Comparison of ENCODE assay signal across 13 cellular contexts in the genomic region with DNA sequence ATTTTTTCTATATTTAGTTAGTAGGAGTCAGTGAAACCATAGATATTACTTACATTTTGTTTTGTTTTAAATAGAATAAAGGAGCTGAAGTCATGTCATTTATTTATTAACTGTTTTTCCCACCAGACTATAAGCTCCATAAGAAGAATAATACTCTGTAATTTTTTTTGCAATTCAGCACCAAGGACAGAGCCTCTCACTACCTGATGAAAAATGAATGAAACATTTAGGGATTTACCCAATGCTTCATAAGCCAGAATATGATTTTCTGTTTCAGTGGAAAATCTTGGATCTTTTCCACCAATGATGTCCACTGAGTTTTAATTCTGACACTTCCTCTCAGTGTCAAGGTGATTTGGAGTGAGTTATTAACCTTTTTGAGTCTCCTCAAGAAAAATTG.
A peak's percentile ranks its signal among the peaks of the same experiment; 100 is the strongest.
DNase-seq lines count a peak whose midpoint lies in the region; ATAC-seq and TF ChIP-seq lines count a peak whose summit lies in the region.
"Had no signal": no experiment of that assay in that cellular context is flagged by ENCODE, and none has a peak within 500 bp of the region (broad histone marks: within the 10 kb centered on the region; RNA-seq: fewer than 3 reads in every experiment).

No MANE protein-coding gene starts in this region.

- intact Hi-C loops in HCT116 (cut with micrococcal nuclease) (no loop called here), OCI-LY7 (cut with micrococcal nuclease; ENCODE audit: unreplicated experiment) (no loop called here)

- no peak for TF ChIP-seq RAD21 in HCT116 (IDR thresholded peaks at IDR 0.05; ENCODE audit: low read depth)

- H3F3A ChIP-seq in neural progenitor cell (ENCODE audit: low read depth) = no peaks in the 10 kb centered on the region

- RAD21 ChIA-PET in HCT116 (lab: Charles Lee; ENCODE audit: low non-redundant PET in 1 of 2, low total read pairs in 2 of 2, uncharacterized antibody in 2 of 2, unreplicated experiment in 2 of 2) = no interaction called here

- no peak overlapping the region for H3K9ac ChIP-seq in HCT116 (ENCODE audit: low read length)
- no peak overlapping the region for H3K9ac ChIP-seq in neural progenitor cell

- H3K27ac Mint-ChIP-seq in endothelial cell (ENCODE audit: unreplicated experiment) = no peak overlapping the region
- H3K27ac Mint-ChIP-seq in neural progenitor cell = no peak overlapping the region
- H3K27ac Mint-ChIP-seq: nephron had no signal

- H3K9me3 ChIP-seq in HCT116 (ENCODE audit: control insufficient read depth in 1 of 2, insufficient read depth in 1 of 2, low read depth in 1 of 2, low read length in 2 of 2) (no peaks in the 10 kb centered on the region), OCI-LY7 (ENCODE audit: low read length) (no peaks in the 10 kb centered on the region), neural progenitor cell (ENCODE audit: low read depth) (no peaks in the 10 kb centered on the region), BE2C (no peaks in the 10 kb centered on the region)

- H3K4me1 Mint-ChIP-seq in endothelial cell (ENCODE audit: unreplicated experiment) (peaks cover 5% of the 10 kb centered on the region), neural progenitor cell (peaks cover 8% of the 10 kb centered on the region)
- H3K4me1 Mint-ChIP-seq: nephron had no signal

- H3K36me3 ChIP-seq in HCT116 (ENCODE audit: control insufficient read depth in 1 of 2, insufficient read depth in 2 of 2, low read length in 2 of 2) (no peaks in the 10 kb centered on the region), OCI-LY7 (ENCODE audit: insufficient read depth, low read length) (no peaks in the 10 kb centered on the region), neural progenitor cell (no peaks in the 10 kb centered on the region), BE2C (no peaks in the 10 kb centered on the region)

- DNase-seq in HCT116 (ENCODE audit: low read depth, low spot score) (peak; percentile 0), OCI-LY7 (ENCODE audit: low spot score) (peak; percentile 24), endothelial cell (ENCODE audit: low spot score) (peak; percentile 5), neural progenitor cell (ENCODE audit: low spot score) (peak; percentile 40), BE2C (no peak), 8988T (no peak)
- no peak for DNase-seq in stimulated activated CD4-positive, alpha-beta T cell treated with anti-CD3 and anti-CD28 coated beads, Interleukin-15, amount 100 ng/mL, for 24 hours
- DNase-seq: NCI-H2171; stimulated activated CD4-positive, alpha-beta T cell treated with anti-CD3 and anti-CD28 coated beads, Interleukin-4, amount 100 ng/mL, for 1 hour; SW 1271 had no signal

- POLR2A ChIA-PET in HCT116 (lab: Charles Lee) (no interaction called here), OCI-LY7 (lab: Charles Lee) (no interaction called here)

- H3K9me2 ChIP-seq in HCT116 (ENCODE audit: insufficient read depth) (no peaks in the 10 kb centered on the region), OCI-LY7 (ENCODE audit: insufficient read depth, low read length) (no peaks in the 10 kb centered on the region)

- H3K4me2 ChIP-seq in HCT116 (ENCODE audit: low read length) (no peak overlapping the region), OCI-LY7 (ENCODE audit: low read length) (no peak overlapping the region), neural progenitor cell (no peak overlapping the region)

- H3K36me3 Mint-ChIP-seq in endothelial cell (ENCODE audit: low read depth, unreplicated experiment) (no peaks in the 10 kb centered on the region), neural progenitor cell (no peaks in the 10 kb centered on the region)

- H3K27me3 ChIP-seq in HCT116 (ENCODE audit: insufficient read depth, low read length) = no peaks in the 10 kb centered on the region
- H3K27me3 ChIP-seq in neural progenitor cell = no peaks in the 10 kb centered on the region
- H3K27me3 ChIP-seq in BE2C = no peaks in the 10 kb centered on the region

- H2AFZ ChIP-seq in HCT116 (ENCODE audit: low read depth, low read length, poor library complexity, severe bottlenecking) (no peak overlapping the region), OCI-LY7 (ENCODE audit: low read length) (no peak overlapping the region), neural progenitor cell (replicated peaks) (no peak overlapping the region)

- H3K4me1 ChIP-seq in HCT116 (ENCODE audit: control insufficient read depth in 1 of 2, insufficient read depth in 2 of 2, low read length in 2 of 2) (no peaks in the 10 kb centered on the region), OCI-LY7 (ENCODE audit: insufficient read depth, low read length, poor library complexity, severe bottlenecking) (no peaks in the 10 kb centered on the region), neural progenitor cell (peaks cover 7% of the 10 kb centered on the region), BE2C (no peaks in the 10 kb centered on the region)

- H3K79me2 ChIP-seq in HCT116 (ENCODE audit: insufficient read depth, low read length) (no peaks in the 10 kb centered on the region), OCI-LY7 (ENCODE audit: insufficient read depth, low read depth, low read length) (no peaks in the 10 kb centered on the region), neural progenitor cell (ENCODE audit: low read depth) (no peaks in the 10 kb centered on the region)

- no peak overlapping the region for H3K4me3 Mint-ChIP-seq in endothelial cell (ENCODE audit: unreplicated experiment)
- no peak overlapping the region for H3K4me3 Mint-ChIP-seq in neural progenitor cell
- H3K4me3 Mint-ChIP-seq: nephron had no signal

- no peak for ATAC-seq in HCT116
- ATAC-seq in activated CD4-positive, CD25-positive, alpha-beta regulatory T cell treated with anti-CD3 and anti-CD28 coated beads, Interleukin-2, amount 50 U/mL, for 24 hours = no peak

- H3K27ac ChIP-seq in HCT116 (ENCODE audit: low read depth, low read length) = no peak overlapping the region
- no peak overlapping the region for H3K27ac ChIP-seq in OCI-LY7 (ENCODE audit: low read depth, low read length, poor library complexity, severe bottlenecking)
- H3K27ac ChIP-seq in neural progenitor cell = no peak overlapping the region
- H3K27ac ChIP-seq: HL-60 had no signal

- H3K27me3 Mint-ChIP-seq in endothelial cell (ENCODE audit: unreplicated experiment) = no peaks in the 10 kb centered on the region
- H3K27me3 Mint-ChIP-seq in neural progenitor cell (ENCODE audit: insufficient read depth, low read depth) = peaks cover 3% of the 10 kb centered on the region

- no TSS peak for BruUV-seq in HCT116 (replicated peaks; lab: Mats Ljungman, UMichigan)
- no TSS peak for BruUV-seq in OCI-LY7 (replicated peaks; lab: Mats Ljungman, UMichigan)

- TF ChIP-seq POLR2A in HCT116 (IDR thresholded peaks at IDR 0.05; ENCODE audit: borderline replicate concordance, extremely low read depth, insufficient read depth, insufficient read length) = no peak

- H4K20me1 ChIP-seq in HCT116 (ENCODE audit: insufficient read depth) (no peaks in the 10 kb centered on the region), OCI-LY7 (ENCODE audit: insufficient read depth, low read length) (no peaks in the 10 kb centered on the region), neural progenitor cell (ENCODE audit: low read depth) (no peaks in the 10 kb centered on the region)

- TF ChIP-seq CTCF in HCT116 (IDR thresholded peaks at IDR 0.05 in 2 of 3, conservative IDR thresholded peaks at IDR 0.05 in 1 of 3; ENCODE audit: borderline replicate concordance in 1 of 3, insufficient read depth in 1 of 3, low read depth in 2 of 3, low read length in 2 of 3) (no peak), OCI-LY7 (conservative IDR thresholded peaks at IDR 0.05; ENCODE audit: low read length) (no peak), endothelial cell (IDR thresholded peaks at IDR 0.05; ENCODE audit: unreplicated experiment) (no peak), neural progenitor cell (IDR thresholded peaks at IDR 0.05) (no peak), BE2C (IDR thresholded peaks at IDR 0.05; ENCODE audit: low read depth, low read length) (no peak)

- H3K9me3 Mint-ChIP-seq in endothelial cell (ENCODE audit: unreplicated experiment) = no peaks in the 10 kb centered on the region
- no peaks in the 10 kb centered on the region for H3K9me3 Mint-ChIP-seq in neural progenitor cell

- H3K4me3 ChIP-seq in HCT116 (replicated peaks in 1 of 2; ENCODE audit: low read depth in 1 of 2, low read length in 2 of 2) (no peak overlapping the region), OCI-LY7 (ENCODE audit: low read depth, low read length, poor library complexity, severe bottlenecking) (no peak overlapping the region), neural progenitor cell (no peak overlapping the region), BE2C (ENCODE audit: low read depth, low read length) (no peak overlapping the region)

- CTCF ChIA-PET in HCT116 (lab: Charles Lee) = no interaction called here
- CTCF ChIA-PET in OCI-LY7 (lab: Charles Lee; ENCODE audit: unreplicated experiment) = no interaction called here

TF ChIP-seq in HCT116, 20 proteins besides CTCF, POLR2A, EP300 and RAD21:
- no peak for TF ChIP-seq JUND (IDR thresholded peaks at IDR 0.05)
- TF ChIP-seq, protein P1, sequence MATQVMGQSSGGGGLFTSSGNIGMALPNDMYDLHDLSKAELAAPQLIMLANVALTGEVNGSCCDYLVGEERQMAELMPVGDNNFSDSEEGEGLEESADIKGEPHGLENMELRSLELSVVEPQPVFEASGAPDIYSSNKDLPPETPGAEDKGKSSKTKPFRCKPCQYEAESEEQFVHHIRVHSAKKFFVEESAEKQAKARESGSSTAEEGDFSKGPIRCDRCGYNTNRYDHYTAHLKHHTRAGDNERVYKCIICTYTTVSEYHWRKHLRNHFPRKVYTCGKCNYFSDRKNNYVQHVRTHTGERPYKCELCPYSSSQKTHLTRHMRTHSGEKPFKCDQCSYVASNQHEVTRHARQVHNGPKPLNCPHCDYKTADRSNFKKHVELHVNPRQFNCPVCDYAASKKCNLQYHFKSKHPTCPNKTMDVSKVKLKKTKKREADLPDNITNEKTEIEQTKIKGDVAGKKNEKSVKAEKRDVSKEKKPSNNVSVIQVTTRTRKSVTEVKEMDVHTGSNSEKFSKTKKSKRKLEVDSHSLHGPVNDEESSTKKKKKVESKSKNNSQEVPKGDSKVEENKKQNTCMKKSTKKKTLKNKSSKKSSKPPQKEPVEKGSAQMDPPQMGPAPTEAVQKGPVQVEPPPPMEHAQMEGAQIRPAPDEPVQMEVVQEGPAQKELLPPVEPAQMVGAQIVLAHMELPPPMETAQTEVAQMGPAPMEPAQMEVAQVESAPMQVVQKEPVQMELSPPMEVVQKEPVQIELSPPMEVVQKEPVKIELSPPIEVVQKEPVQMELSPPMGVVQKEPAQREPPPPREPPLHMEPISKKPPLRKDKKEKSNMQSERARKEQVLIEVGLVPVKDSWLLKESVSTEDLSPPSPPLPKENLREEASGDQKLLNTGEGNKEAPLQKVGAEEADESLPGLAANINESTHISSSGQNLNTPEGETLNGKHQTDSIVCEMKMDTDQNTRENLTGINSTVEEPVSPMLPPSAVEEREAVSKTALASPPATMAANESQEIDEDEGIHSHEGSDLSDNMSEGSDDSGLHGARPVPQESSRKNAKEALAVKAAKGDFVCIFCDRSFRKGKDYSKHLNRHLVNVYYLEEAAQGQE (IDR thresholded peaks at IDR 0.05; ENCODE audit: low read depth) = peak; percentile 82

Comparison
In these comparisons a context has a peak if more than half of its experiments do, and no peak if none do; other contexts are left out.
1. DNase-seq: peak in HCT116 (single experiment), OCI-LY7 (single experiment), endothelial cell (single experiment) and neural progenitor cell (single experiment); none in stimulated activated CD4-positive, alpha-beta T cell treated with anti-CD3 and anti-CD28 coated beads, Interleukin-15, amount 100 ng/mL, for 24 hours (single experiment), BE2C (single experiment) and 8988T (single experiment).